8 cellular contexts compared by ENCODE assay signal in genomic region chr18:21997207-21998143, GRCh38.
DNase-seq lines count a peak whose midpoint lies in the region; ATAC-seq and TF ChIP-seq lines count a peak whose summit lies in the region.

No MANE protein-coding gene starts in this region.

- intact Hi-C loops in naive thymus-derived CD4-positive, alpha-beta T cell (cut with micrococcal nuclease) = loop anchor here in 1 of 2 donors (5.0 to 10.0 kb wide), 3 partner anchors 365 to 707 kb away; no protein-coding TSS in a partner anchor
- intact Hi-C loops in activated CD4-positive, alpha-beta memory T cell treated with anti-CD3 and anti-CD28 coated beads for 36 hours (cut with micrococcal nuclease) = loop anchor here (5.0 kb wide), 2 partner anchors 565 to 705 kb away; no protein-coding TSS in a partner anchor

- TF ChIP-seq CTCF in Peyer's patch (IDR thresholded peaks at IDR 0.05) (peak; percentile 14 to 94 (median 76)), epithelial cell of proximal tubule (conservative IDR thresholded peaks at IDR 0.05; ENCODE audit: low read depth, low read length) (peak; percentile 87)

- H3K9me3 Mint-ChIP-seq in naive thymus-derived CD4-positive, alpha-beta T cell = peaks cover 0 to 3% (median 0%) of the 10 kb centered on the region in 11 donors
- no peaks in the 10 kb centered on the region for H3K9me3 Mint-ChIP-seq in activated CD4-positive, alpha-beta memory T cell treated with anti-CD3 and anti-CD28 coated beads for 36 hours

- H3K4me1 ChIP-seq in ACC112 (ENCODE audit: control insufficient read depth, insufficient read depth, low read length, unreplicated experiment) (no peaks in the 10 kb centered on the region), Peyer's patch (peaks cover 0 to 44% (median 4%) of the 10 kb centered on the region in 4 donors)
- H3K4me1 ChIP-seq in naive thymus-derived CD4-positive, alpha-beta T cell (ENCODE audit: control insufficient read depth in 2 of 2, insufficient read depth in 2 of 2, low read length in 2 of 2) = no peaks in the 10 kb centered on the region

- H3K27ac Mint-ChIP-seq in naive thymus-derived CD4-positive, alpha-beta T cell = no peak overlapping the region
- no peak overlapping the region for H3K27ac Mint-ChIP-seq in activated CD4-positive, alpha-beta memory T cell treated with anti-CD3 and anti-CD28 coated beads for 36 hours

- TF ChIP-seq POLR2A in Peyer's patch (IDR thresholded peaks at IDR 0.05) = peak in 1 of 2 donors; percentile 23

- H3K36me3 ChIP-seq in ACC112 (ENCODE audit: insufficient read depth, low read length) = no peaks in the 10 kb centered on the region
- H3K36me3 ChIP-seq in Peyer's patch = no peaks in the 10 kb centered on the region
- no peaks in the 10 kb centered on the region for H3K36me3 ChIP-seq in naive thymus-derived CD4-positive, alpha-beta T cell (ENCODE audit: control insufficient read depth in 2 of 3, insufficient read depth in 3 of 3, low read length in 3 of 3)

- no peaks in the 10 kb centered on the region for H3K9me3 ChIP-seq in Peyer's patch
- H3K9me3 ChIP-seq in naive thymus-derived CD4-positive, alpha-beta T cell (ENCODE audit: control insufficient read depth in 2 of 3, low read length in 3 of 3) = no peaks in the 10 kb centered on the region

- peaks cover 0 to 6% (median 3%) of the 10 kb centered on the region in 7 donors for H3K4me1 Mint-ChIP-seq in naive thymus-derived CD4-positive, alpha-beta T cell
- H3K4me1 Mint-ChIP-seq in activated CD4-positive, alpha-beta memory T cell treated with anti-CD3 and anti-CD28 coated beads for 36 hours (ENCODE audit: low read depth) = peaks cover 4% of the 10 kb centered on the region

- H3K36me3 Mint-ChIP-seq in naive thymus-derived CD4-positive, alpha-beta T cell = no peaks in the 10 kb centered on the region
- H3K36me3 Mint-ChIP-seq in activated CD4-positive, alpha-beta memory T cell treated with anti-CD3 and anti-CD28 coated beads for 36 hours = no peaks in the 10 kb centered on the region

- ATAC-seq in HG03342 (IDR thresholded peaks at IDR 0.05; ENCODE audit: unreplicated experiment) (peak; percentile 63), GM18870 (IDR thresholded peaks at IDR 0.05; ENCODE audit: unreplicated experiment) (no peak)
- ATAC-seq in naive thymus-derived CD4-positive, alpha-beta T cell = peak; percentile 70

- H3K27ac ChIP-seq in ACC112 (ENCODE audit: low read depth, low read length) = no peak overlapping the region
- peak overlapping the region in 3 of 4 donors; percentile 66 to 87 (median 67) for H3K27ac ChIP-seq in Peyer's patch
- H3K27ac ChIP-seq in naive thymus-derived CD4-positive, alpha-beta T cell (ENCODE audit: low read depth, low read length) = no peak overlapping the region

- no peak overlapping the region for H3K4me3 Mint-ChIP-seq in naive thymus-derived CD4-positive, alpha-beta T cell
- no peak overlapping the region for H3K4me3 Mint-ChIP-seq in activated CD4-positive, alpha-beta memory T cell treated with anti-CD3 and anti-CD28 coated beads for 36 hours

- peak; percentile 2 for DNase-seq in GM04503 (ENCODE audit: low read depth)
- DNase-seq in Peyer's patch = no peak
- DNase-seq in epithelial cell of proximal tubule (ENCODE audit: low read depth) = peak; percentile 47
- DNase-seq in naive thymus-derived CD4-positive, alpha-beta T cell = peak in 5 of 9 donors; percentile 3 to 21 (median 14)
- DNase-seq in activated CD4-positive, alpha-beta memory T cell treated with anti-CD3 and anti-CD28 coated beads for 36 hours = no peak

- CTCF ChIA-PET in naive thymus-derived CD4-positive, alpha-beta T cell (lab: Charles Lee) = no interaction called here
- CTCF ChIA-PET in activated CD4-positive, alpha-beta memory T cell treated with anti-CD3 and anti-CD28 coated beads for 36 hours (lab: Charles Lee) = interaction anchor here (1.0 to 2.1 kb wide), 4 partner anchors 14 to 108 kb away, joined by 3 to 4 read pairs (median 4); no protein-coding TSS in a partner anchor

- H3K27me3 ChIP-seq in ACC112 (ENCODE audit: insufficient read depth, low read length) = no peaks in the 10 kb centered on the region
- no peaks in the 10 kb centered on the region for H3K27me3 ChIP-seq in Peyer's patch
- no peaks in the 10 kb centered on the region for H3K27me3 ChIP-seq in naive thymus-derived CD4-positive, alpha-beta T cell (ENCODE audit: control insufficient read depth in 2 of 2, insufficient read depth in 2 of 2, low read length in 2 of 2)

- peak overlapping the region; percentile 26 for H2AFZ ChIP-seq in ACC112 (ENCODE audit: low read length, unreplicated experiment)

- H3K79me2 ChIP-seq in ACC112 (ENCODE audit: control insufficient read depth, insufficient read depth, low read length, unreplicated experiment) = no peaks in the 10 kb centered on the region

- POLR2A ChIA-PET in naive thymus-derived CD4-positive, alpha-beta T cell (lab: Charles Lee) = no interaction called here
- POLR2A ChIA-PET in activated CD4-positive, alpha-beta memory T cell treated with anti-CD3 and anti-CD28 coated beads for 36 hours (lab: Charles Lee) = interaction anchor here (1.2 kb wide), 1 partner anchor 22 kb away, joined by 3 read pairs; no protein-coding TSS in a partner anchor

- H3K27me3 Mint-ChIP-seq in naive thymus-derived CD4-positive, alpha-beta T cell = peaks cover 0 to 4% (median under 1%) of the 10 kb centered on the region in 5 donors
- no peaks in the 10 kb centered on the region for H3K27me3 Mint-ChIP-seq in activated CD4-positive, alpha-beta memory T cell treated with anti-CD3 and anti-CD28 coated beads for 36 hours

- H3K4me3 ChIP-seq in ACC112 (ENCODE audit: low read depth, low read length) (no peak overlapping the region), Peyer's patch (no peak overlapping the region), epithelial cell of proximal tubule (ENCODE audit: low read depth, low read length) (no peak overlapping the region)
- no peak overlapping the region for H3K4me3 ChIP-seq in naive thymus-derived CD4-positive, alpha-beta T cell (ENCODE audit: low read length)

Comparison
In these comparisons a context has a peak if more than half of its experiments do, and no peak if none do; other contexts are left out.
1. H3K27ac ChIP-seq: peak in Peyer's patch (3 of 4); none in ACC112 (single experiment) and naive thymus-derived CD4-positive, alpha-beta T cell (single experiment).
2. DNase-seq: peak in GM04503 (single experiment), epithelial cell of proximal tubule (single experiment) and naive thymus-derived CD4-positive, alpha-beta T cell (5 of 9); none in Peyer's patch (0 of 3) and activated CD4-positive, alpha-beta memory T cell treated with anti-CD3 and anti-CD28 coated beads for 36 hours (single experiment).